In the genomic region with DNA sequence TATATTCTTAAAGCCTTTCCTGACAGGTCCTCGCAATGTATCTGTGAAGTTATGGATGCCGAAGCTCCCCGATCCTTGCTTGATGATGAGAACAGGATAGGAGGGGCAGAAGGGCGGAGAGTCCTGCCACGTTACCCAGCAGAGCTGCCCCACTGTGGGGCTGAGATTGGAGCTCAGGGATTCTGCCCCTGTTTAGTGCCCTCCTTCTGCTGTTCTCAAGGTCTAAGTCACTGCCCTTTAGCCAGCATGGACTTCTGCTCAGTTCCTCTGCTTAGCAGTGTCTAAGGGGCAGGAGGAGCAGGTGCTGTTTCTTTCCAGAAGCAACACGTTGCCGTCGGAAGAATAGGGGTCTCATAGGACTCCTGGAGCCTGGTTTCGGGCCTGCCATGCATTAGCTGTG, we compare ENCODE assay signal across 19 cellular contexts.
"Had no signal": no experiment of that assay in that cellular context is flagged by ENCODE, and none has a peak within 500 bp of the region (broad histone marks: within the 10 kb centered on the region; RNA-seq: fewer than 3 reads in every experiment).

No MANE protein-coding gene starts in this region.

- H3K27ac ChIP-seq: epithelial cell of prostate, esophagus squamous epithelium, heart right ventricle, pancreas, prostate gland, suprapubic skin, tibial artery had no signal

- DNase-seq: activated CD4-positive, alpha-beta T cell treated with anti-CD3 and anti-CD28 coated beads, Interleukin-2, amount 50 U/mL, for 1 hour; activated CD4-positive, CD25-positive, alpha-beta regulatory T cell treated with anti-CD3 and anti-CD28 coated beads, Interleukin-2, amount 50 U/mL, for 72 hours; activated naive CD8-positive, alpha-beta T cell treated with anti-CD3 and anti-CD28 coated beads, Interleukin-2, amount 50 U/mL, for 24 hours; amygdala; esophagus squamous epithelium; foreskin melanocyte; heart right ventricle; left ventricle myocardium superior; mammary epithelial cell; pancreas; stimulated activated CD4-positive, alpha-beta T cell treated with anti-CD3 and anti-CD28 coated beads, Interleukin-2, amount 100 ng/mL, for 24 hours; stimulated activated naive CD4-positive, alpha-beta T cell; T-helper 17 cell; tibial artery had no signal

- H3K9me3 ChIP-seq: esophagus squamous epithelium, heart right ventricle, pancreas, prostate gland, suprapubic skin, tibial artery had no signal

- H3K4me1 ChIP-seq: esophagus squamous epithelium, pancreas, prostate gland, suprapubic skin, tibial artery had no signal

- ATAC-seq: activated naive CD8-positive, alpha-beta T cell treated with anti-CD3 and anti-CD28 coated beads, Interleukin-2, amount 50 U/mL, for 24 hours; heart right ventricle; left ventricle myocardium superior; naive thymus-derived CD4-positive, alpha-beta T cell; pancreas; T-helper 17 cell had no signal

- H3K4me3 ChIP-seq: esophagus squamous epithelium, heart right ventricle, pancreas, prostate gland, smooth muscle cell, suprapubic skin, tibial artery had no signal

- H3K36me3 ChIP-seq: esophagus squamous epithelium, heart right ventricle, pancreas, prostate gland, suprapubic skin, tibial artery had no signal
